Comparison of ENCODE assay signal across 20 cellular contexts in genomic region chr6:145699462-145699861, GRCh38. TPM values are rescaled to one million over a fixed set of nuclear protein-coding genes. Genes with fewer than 3 reads are reported as not detected.
A peak's percentile ranks its signal among the peaks of the same experiment; 100 is the strongest.
DNase-seq lines count a peak whose midpoint lies in the region; ATAC-seq and TF ChIP-seq lines count a peak whose summit lies in the region.
"Had no signal": no experiment of that assay in that cellular context is flagged by ENCODE, and none has a peak within 500 bp of the region (broad histone marks: within the 10 kb centered on the region; RNA-seq: fewer than 3 reads in every experiment).

No MANE protein-coding gene starts in this region.

- no peak overlapping the region for H2AFZ ChIP-seq in osteoblast (ENCODE audit: low read length)

- H3K36me3 ChIP-seq in osteoblast (ENCODE audit: insufficient read depth, low read length) = no peaks in the 10 kb centered on the region
- H3K36me3 ChIP-seq: tibial artery had no signal

- no peak overlapping the region for H3K4me2 ChIP-seq in osteoblast (ENCODE audit: insufficient read depth, low read length)

- intact Hi-C loops in activated CD4-positive, alpha-beta T cell treated with anti-CD3 and anti-CD28 coated beads, Interleukin-2, amount 10 ng/mL, durations not matched to agents 24 days and 14 days (cut with micrococcal nuclease) = no loop called here

- no peaks in the 10 kb centered on the region for H4K20me1 ChIP-seq in osteoblast (ENCODE audit: insufficient read depth, low read length)

- H3K9me3 ChIP-seq in osteoblast (ENCODE audit: low read depth, low read length) = no peaks in the 10 kb centered on the region
- H3K9me3 ChIP-seq: tibial artery had no signal

- peaks cover 10% of the 10 kb centered on the region for H3K4me1 ChIP-seq in osteoblast (ENCODE audit: insufficient read depth, low read length)

- peak overlapping the region; percentile 33 for H3K27ac ChIP-seq in osteoblast (ENCODE audit: low read depth, low read length)
- H3K27ac ChIP-seq: tibial artery had no signal

- H3K27ac Mint-ChIP-seq in activated CD4-positive, alpha-beta T cell treated with anti-CD3 and anti-CD28 coated beads, Interleukin-2, amount 10 ng/mL, durations not matched to agents 24 days and 14 days = no peak overlapping the region
- H3K27ac Mint-ChIP-seq: activated naive CD8-positive, alpha-beta T cell treated with anti-CD3 and anti-CD28 coated beads for 36 hours; CD14-positive monocyte; progenitor cell of endocrine pancreas had no signal

- no peaks in the 10 kb centered on the region for H3K27me3 ChIP-seq in osteoblast (ENCODE audit: insufficient read depth, low read length)
- H3K27me3 ChIP-seq: tibial artery had no signal

- no peaks in the 10 kb centered on the region for H3K36me3 Mint-ChIP-seq in activated CD4-positive, alpha-beta T cell treated with anti-CD3 and anti-CD28 coated beads, Interleukin-2, amount 10 ng/mL, durations not matched to agents 24 days and 14 days (ENCODE audit: low read depth)

- H3K4me3 Mint-ChIP-seq in activated CD4-positive, alpha-beta T cell treated with anti-CD3 and anti-CD28 coated beads, Interleukin-2, amount 10 ng/mL, durations not matched to agents 24 days and 14 days = no peak overlapping the region
- H3K4me3 Mint-ChIP-seq: activated naive CD8-positive, alpha-beta T cell treated with anti-CD3 and anti-CD28 coated beads for 36 hours; CD14-positive monocyte had no signal

- ATAC-seq in HG02981 (IDR thresholded peaks at IDR 0.05; ENCODE audit: unreplicated experiment) (no peak), HG03469 (IDR thresholded peaks at IDR 0.05; ENCODE audit: unreplicated experiment) (no peak)
- ATAC-seq: activated CD4-positive, CD25-positive, alpha-beta regulatory T cell treated with anti-CD3 and anti-CD28 coated beads, Interleukin-2, amount 50 U/mL, for 24 hours had no signal

- DNase-seq in EL = peak; percentile 72
- DNase-seq in RPMI7951 (ENCODE audit: low read depth) = peak; percentile 70
- peak; percentile 16 for DNase-seq in epithelial cell of proximal tubule (ENCODE audit: low read depth)
- no peak for DNase-seq in osteoblast (ENCODE audit: insufficient read length, low spot score, missing footprints)
- no peak for DNase-seq in activated CD4-positive, alpha-beta T cell treated with anti-CD3 and anti-CD28 coated beads, Interleukin-2, amount 10 ng/mL, durations not matched to agents 24 days and 14 days
- no peak for DNase-seq in activated effector memory CD4-positive, alpha-beta T cell treated with Interleukin-2 at 50 U/mL for 16 hours
- DNase-seq: activated naive CD8-positive, alpha-beta T cell treated with anti-CD3 and anti-CD28 coated beads for 36 hours; activated T-cell treated with anti-CD3 and anti-CD28 coated beads for 4 hours; Karpas-422; NCI-H1694 treated with DMSO at 0.1 percent for 48 hours; NCI-H510A; OCI-M1; stimulated activated CD4-positive, alpha-beta T cell treated with anti-CD3 and anti-CD28 coated beads, Interleukin-1b, Interleukin-23, amount 100 ng/mL, for 48 hours; T-helper 1 cell; tibial artery had no signal

- H3K79me2 ChIP-seq in osteoblast (ENCODE audit: insufficient read depth, low read length) = no peaks in the 10 kb centered on the region

- H3K27me3 Mint-ChIP-seq in activated CD4-positive, alpha-beta T cell treated with anti-CD3 and anti-CD28 coated beads, Interleukin-2, amount 10 ng/mL, durations not matched to agents 24 days and 14 days = no peaks in the 10 kb centered on the region
- H3K27me3 Mint-ChIP-seq: activated naive CD8-positive, alpha-beta T cell treated with anti-CD3 and anti-CD28 coated beads for 36 hours; progenitor cell of endocrine pancreas had no signal

- no peak for TF ChIP-seq CTCF in epithelial cell of proximal tubule (conservative IDR thresholded peaks at IDR 0.05; ENCODE audit: low read depth, low read length)
- no peak for TF ChIP-seq CTCF in osteoblast (IDR thresholded peaks at IDR 0.05; ENCODE audit: extremely low read depth, low read depth, low read length)

- no peaks in the 10 kb centered on the region for H3K4me1 Mint-ChIP-seq in activated CD4-positive, alpha-beta T cell treated with anti-CD3 and anti-CD28 coated beads, Interleukin-2, amount 10 ng/mL, durations not matched to agents 24 days and 14 days
- H3K4me1 Mint-ChIP-seq: activated naive CD8-positive, alpha-beta T cell treated with anti-CD3 and anti-CD28 coated beads for 36 hours; CD14-positive monocyte had no signal

- no peak overlapping the region for H3K4me3 ChIP-seq in epithelial cell of proximal tubule (ENCODE audit: low read depth, low read length)
- H3K4me3 ChIP-seq in osteoblast (ENCODE audit: insufficient read depth, low read length) = no peak overlapping the region
- H3K4me3 ChIP-seq: tibial artery had no signal

- H3K9me3 Mint-ChIP-seq in activated CD4-positive, alpha-beta T cell treated with anti-CD3 and anti-CD28 coated beads, Interleukin-2, amount 10 ng/mL, durations not matched to agents 24 days and 14 days = no peaks in the 10 kb centered on the region

RNA-seq across cellular contexts. Expression of gene EPM2A, which starts 35.9 kb away (rescaled TPM):
- total RNA-seq in RPMI7951 (2014; rRNA removed; shearing (Covaris generic)) = 6.6 and 7.1 TPM in 2 replicates
- 3.0 and 6.2 TPM in 2 replicates for total RNA-seq in epithelial cell of proximal tubule
- total RNA-seq in osteoblast = 10.6 and 11.6 TPM in 2 replicates
- total RNA-seq in activated CD4-positive, alpha-beta T cell treated with anti-CD3 and anti-CD28 coated beads, Interleukin-2, amount 10 ng/mL, durations not matched to agents 24 days and 14 days = 4.2 and 4.6 TPM in 2 replicates

Comparison
In these comparisons a context has a peak if more than half of its experiments do, and no peak if none do; other contexts are left out.
1. DNase-seq: peak in EL (single experiment), RPMI7951 (single experiment) and epithelial cell of proximal tubule (single experiment); none in osteoblast (single experiment), activated CD4-positive, alpha-beta T cell treated with anti-CD3 and anti-CD28 coated beads, Interleukin-2, amount 10 ng/mL, durations not matched to agents 24 days and 14 days (single experiment) and activated effector memory CD4-positive, alpha-beta T cell treated with Interleukin-2 at 50 U/mL for 16 hours (single experiment).